1 cellular context compared by ENCODE assay signal in genomic region chr7:101862280-101863220, GRCh38.
TF ChIP-seq lines count a peak whose summit lies in the region.

No MANE protein-coding gene starts in this region.

TF ChIP-seq in SK-N-SH, 30 proteins besides CTCF, POLR2A, EP300 and RAD21 (continued from another document):
- TF ChIP-seq IRF3 (IDR thresholded peaks at IDR 0.05; ENCODE audit: low read depth, low read length), result no peak
- TF ChIP-seq JUND (IDR thresholded peaks at IDR 0.05), result no peak
- no peak for TF ChIP-seq EZH2phosphoT487 (IDR thresholded peaks at IDR 0.05; ENCODE audit: borderline replicate concordance, low read depth)
- no peak for TF ChIP-seq USF1 (IDR thresholded peaks at IDR 0.05; ENCODE audit: borderline replicate concordance, low read depth)
- no peak for TF ChIP-seq ZBTB33 (IDR thresholded peaks at IDR 0.05; ENCODE audit: borderline replicate concordance, low read depth)
